Comparison of ENCODE assay signal across 17 cellular contexts in genomic region chr2:200422532-200423262, GRCh38.
DNase-seq lines count a peak whose midpoint lies in the region; ATAC-seq, FAIRE-seq and TF ChIP-seq lines count a peak whose summit lies in the region.
"Had no signal": no experiment of that assay in that cellular context is flagged by ENCODE, and none has a peak within 500 bp of the region (broad histone marks: within the 10 kb centered on the region; RNA-seq: fewer than 3 reads in every experiment).

No MANE protein-coding gene starts in this region.

- TF ChIP-seq POLR2A in A549 (IDR thresholded peaks at IDR 0.05; ENCODE audit: low read length) (no peak), testis (IDR thresholded peaks at IDR 0.05) (no peak)

- TF ChIP-seq RAD21 in A549 (conservative IDR thresholded peaks at IDR 0.05 in 1 of 2, IDR thresholded peaks at IDR 0.05 in 1 of 2) = 0 out of 5 replicates have a peak, but pooled peaks of 1 of the 2 experiments have one; percentile 13

- FAIRE-seq in A549 (lab: Jason Lieb, UNC) = no peak

- WGBS in A549 (ENCODE audit: missing lambda C conversion rate) = 89% methylated on average over 7 of the region's 7 CpGs
- 95 to 97% methylated on average over 4 to 6 of the region's 7 CpGs for WGBS in endodermal cell (ENCODE audit: insufficient coverage in 1 of 2, insufficient read length in 1 of 2), 2 experiments
- WGBS in testis, 2 donors = 95 to 96% methylated on average over 7 of the region's 7 CpGs

- H3K9me3 Mint-ChIP-seq in endodermal cell = no peaks in the 10 kb centered on the region
- no peaks in the 10 kb centered on the region for H3K9me3 Mint-ChIP-seq in nephron progenitor cell

- H3K9ac ChIP-seq in endodermal cell (ENCODE audit: extremely low read depth, low read length, poor library complexity, severe bottlenecking) = no peak overlapping the region

- intact Hi-C loops in testis (cut with DNase I; ENCODE audit: low total_unique reads) = no loop called here

- H3K27me3 ChIP-seq in RWPE2 (ENCODE audit: insufficient read depth, poor library complexity, severe bottlenecking) (no peaks in the 10 kb centered on the region), endodermal cell (ENCODE audit: control insufficient read depth, insufficient read depth, low read length, poor library complexity, severe bottlenecking) (no peaks in the 10 kb centered on the region), testis (no peaks in the 10 kb centered on the region)
- H3K27me3 ChIP-seq: gastroesophageal sphincter, sigmoid colon had no signal

- H3K27me3 Mint-ChIP-seq in endodermal cell (ENCODE audit: insufficient read depth) (no peaks in the 10 kb centered on the region), nephron progenitor cell (ENCODE audit: low read depth, poor library complexity) (no peaks in the 10 kb centered on the region)

- H3K4me1 ChIP-seq in A549 = peaks cover 5% of the 10 kb centered on the region; the same call in 2 of the 3 replicates
- no peaks in the 10 kb centered on the region for H3K4me1 ChIP-seq in RWPE2 (ENCODE audit: insufficient read depth, poor library complexity, severe bottlenecking)
- H3K4me1 ChIP-seq in endodermal cell (ENCODE audit: control insufficient read depth, insufficient read depth, low read length) = peaks cover 7% of the 10 kb centered on the region
- H3K4me1 ChIP-seq in testis = no peaks in the 10 kb centered on the region
- H3K4me1 ChIP-seq: gastroesophageal sphincter, sigmoid colon had no signal

- H3K4me3 Mint-ChIP-seq in endodermal cell (no peak overlapping the region), nephron progenitor cell (no peak overlapping the region)

- H3K36me3 Mint-ChIP-seq in endodermal cell (ENCODE audit: low read depth) = peaks cover 38% of the 10 kb centered on the region
- H3K36me3 Mint-ChIP-seq in nephron progenitor cell (ENCODE audit: low read depth) = peaks cover 12% of the 10 kb centered on the region

- H3K27ac Mint-ChIP-seq in endodermal cell = no peak overlapping the region
- no peak overlapping the region for H3K27ac Mint-ChIP-seq in nephron progenitor cell

- H3K27ac ChIP-seq in A549 = no peak overlapping the region
- H3K27ac ChIP-seq in RWPE2 (ENCODE audit: poor library complexity, severe bottlenecking) = no peak overlapping the region
- H3K27ac ChIP-seq in endodermal cell (ENCODE audit: low read depth, low read length) = no peak overlapping the region
- H3K27ac ChIP-seq in testis = no peak overlapping the region
- H3K27ac ChIP-seq: gastroesophageal sphincter, sigmoid colon, SK-N-MC had no signal

- TF ChIP-seq CTCF in A549 (IDR thresholded peaks at IDR 0.05) (peak; percentile 16; the same call in 1 of the 3 replicates), RWPE2 (IDR thresholded peaks at IDR 0.05; ENCODE audit: poor library complexity, severe bottlenecking) (peak; percentile 11), endodermal cell (conservative IDR thresholded peaks at IDR 0.05) (peak; percentile 50), nephron progenitor cell (IDR thresholded peaks at IDR 0.05) (no peak), testis (IDR thresholded peaks at IDR 0.05) (no peak)

- H3K36me3 ChIP-seq in RWPE2 (ENCODE audit: low read depth) (peaks cover 23% of the 10 kb centered on the region), endodermal cell (ENCODE audit: control insufficient read depth, insufficient read depth, low read length) (peaks cover 44% of the 10 kb centered on the region), testis (ENCODE audit: low read depth, missing control alignments) (no peaks in the 10 kb centered on the region)

- CTCF ChIA-PET in A549 (lab: Yijun Ruan, JAX) = interaction anchor here (0.7 to 3.6 kb wide), 3 partner anchors 49 to 658 kb away, joined by 3 to 17 read pairs (median 4); no protein-coding TSS in a partner anchor

- POLR2A ChIA-PET in A549 (lab: Yijun Ruan, JAX) = no interaction called here

- TF ChIP-seq EP300 in A549 (IDR thresholded peaks at IDR 0.05) = no peak

- H3K4me2 ChIP-seq in A549 = no peak overlapping the region

- no peaks in the 10 kb centered on the region for H3K9me3 ChIP-seq in A549
- H3K9me3 ChIP-seq in RWPE2 (ENCODE audit: severe bottlenecking) = no peaks in the 10 kb centered on the region
- H3K9me3 ChIP-seq in endodermal cell (ENCODE audit: control insufficient read depth, low read length) = no peaks in the 10 kb centered on the region
- no peaks in the 10 kb centered on the region for H3K9me3 ChIP-seq in testis
- H3K9me3 ChIP-seq: gastroesophageal sphincter, sigmoid colon had no signal

- peak in 1 of 2 experiments; percentile 46; a peak in 1 of 6 replicates for ATAC-seq in A549
- ATAC-seq in GM18511 (IDR thresholded peaks at IDR 0.05; ENCODE audit: unreplicated experiment) = peak; percentile 44
- ATAC-seq in RWPE2 (ENCODE audit: low read depth) = no peak
- ATAC-seq: gastroesophageal sphincter had no signal

- H3K4me1 Mint-ChIP-seq in endodermal cell (peaks cover 12% of the 10 kb centered on the region), nephron progenitor cell (peaks cover 6% of the 10 kb centered on the region)

- DNase-seq in A549 (ENCODE audit: low read depth in 1 of 2, low spot score in 1 of 2) = no peak
- DNase-seq in RWPE2 (ENCODE audit: low spot score) = no peak
- no peak for DNase-seq in endodermal cell
- no peak for DNase-seq in iPS-NIHi11 (ENCODE audit: low spot score)
- DNase-seq in nephron progenitor cell = no peak
- no peak for DNase-seq in NCI-H146 treated with DMSO at 0.1 percent for 48 hours (lab: John Stamatoyannopoulos, UW; ENCODE audit: unreplicated experiment)
- DNase-seq in testis = no peak
- DNase-seq: activated naive CD4-positive, alpha-beta T cell; DMS53; effector memory CD4-positive, alpha-beta T cell; NCI-H1417 treated with DMSO at 0.1 percent for 48 hours; NCI-H226; sigmoid colon; trophoblast cell had no signal

- H3K4me3 ChIP-seq in A549 (no peak overlapping the region), RWPE2 (ENCODE audit: severe bottlenecking) (no peak overlapping the region), endodermal cell (ENCODE audit: low read length) (no peak overlapping the region), testis (no peak overlapping the region)
- H3K4me3 ChIP-seq: gastroesophageal sphincter, sigmoid colon, SK-N-MC had no signal

TF ChIP-seq in A549, 52 proteins besides CTCF, POLR2A, EP300 and RAD21:
- TF ChIP-seq SMC3 (IDR thresholded peaks at IDR 0.05) = 0 out of 3 replicates have a peak, but pooled peaks have one; percentile 10
- no peak for TF ChIP-seq CBX2 (IDR thresholded peaks at IDR 0.05; ENCODE audit: borderline replicate concordance, low read depth)

Comparison
In these comparisons a context has a peak if more than half of its experiments do, and no peak if none do; other contexts are left out.
1. CTCF ChIP-seq: peak in A549 (single experiment), RWPE2 (single experiment) and endodermal cell (single experiment); none in nephron progenitor cell (single experiment) and testis (0 of 3).